ENCODE assay signal across 7 cellular contexts in genomic region chr17:7613769-7614421, GRCh38. TPM values are rescaled to one million over a fixed set of nuclear protein-coding genes. Genes with fewer than 3 reads are reported as not detected.
DNase-seq lines count a peak whose midpoint lies in the region; ATAC-seq and TF ChIP-seq lines count a peak whose summit lies in the region.

No MANE protein-coding gene starts in this region.

- peak overlapping the region; percentile 93 for H3K4me3 Mint-ChIP-seq in nephron progenitor cell

- no peak for TF ChIP-seq CTCF in nephron progenitor cell (IDR thresholded peaks at IDR 0.05)

- H3K27me3 ChIP-seq in ectodermal cell (ENCODE audit: control insufficient read depth, insufficient read depth, low read length, poor library complexity, severe bottlenecking) = no peaks in the 10 kb centered on the region

- no peaks in the 10 kb centered on the region for H3K9me3 Mint-ChIP-seq in nephron progenitor cell

- ATAC-seq in GM21576 (IDR thresholded peaks at IDR 0.05; ENCODE audit: unreplicated experiment) (peak; percentile 1), GM21447 (IDR thresholded peaks at IDR 0.05; ENCODE audit: unreplicated experiment) (no peak)

- H3K9me3 ChIP-seq in ectodermal cell (ENCODE audit: control insufficient read depth, low read length) = no peaks in the 10 kb centered on the region

- peaks cover 21% of the 10 kb centered on the region for H3K36me3 Mint-ChIP-seq in nephron progenitor cell (ENCODE audit: low read depth)

- peaks cover 10% of the 10 kb centered on the region for H3K27me3 Mint-ChIP-seq in nephron progenitor cell (ENCODE audit: low read depth, poor library complexity)

- DNase-seq in OCI-M1 (lab: John Stamatoyannopoulos, UW) (peak; percentile 32), nephron progenitor cell (no peak), H4 (ENCODE audit: low spot score) (no peak), cortex of kidney (lab: John Stamatoyannopoulos, UW) (no peak)

- H3K4me3 ChIP-seq in ectodermal cell (ENCODE audit: insufficient read depth, low read depth, low read length) = peak overlapping the region; percentile 53

- peak overlapping the region; percentile 72 for H3K27ac ChIP-seq in ectodermal cell (ENCODE audit: insufficient read depth, low read depth, low read length, poor library complexity, severe bottlenecking)

- peaks cover 40% of the 10 kb centered on the region for H3K4me1 Mint-ChIP-seq in nephron progenitor cell

- 9 to 11% methylated on average over 19 of the region's 19 CpGs for WGBS in ectodermal cell, 2 experiments

- peaks cover 6% of the 10 kb centered on the region for H3K4me1 ChIP-seq in ectodermal cell (ENCODE audit: control insufficient read depth, insufficient read depth, low read length)

- H3K36me3 ChIP-seq in ectodermal cell (ENCODE audit: control insufficient read depth, insufficient read depth, low read length) = no peaks in the 10 kb centered on the region

- H3K27ac Mint-ChIP-seq in nephron progenitor cell = peak overlapping the region; percentile 98

RNA-seq across cellular contexts. Expression of gene FXR2, which starts 0.8 kb away (rescaled TPM):
- 50.0 TPM for polyA plus RNA-seq in ectodermal cell (2013, experiment 1 of 4)
- 52.5 TPM for polyA plus RNA-seq in ectodermal cell (2013, experiment 2 of 4)
- polyA plus RNA-seq in ectodermal cell (2013, experiment 3 of 4) = 32.9 TPM
- 41.1 TPM for polyA plus RNA-seq in ectodermal cell (2013, experiment 4 of 4)
- 11.4 and 16.5 TPM in 2 replicates for total RNA-seq in H4 (2014; rRNA removed; shearing (Covaris generic))

RNA-seq across cellular contexts. Expression of gene SAT2, which starts 13.7 kb away (rescaled TPM):
- 55.5 TPM for polyA plus RNA-seq in ectodermal cell (2013, experiment 1 of 4)
- polyA plus RNA-seq in ectodermal cell (2013, experiment 2 of 4) = 53.8 TPM
- 52.0 TPM for polyA plus RNA-seq in ectodermal cell (2013, experiment 3 of 4)
- polyA plus RNA-seq in ectodermal cell (2013, experiment 4 of 4) = 65.9 TPM
- total RNA-seq in H4 (2014; rRNA removed; shearing (Covaris generic)) = 39.6 and 45.6 TPM in 2 replicates

RNA-seq across cellular contexts. Expression of gene SHBG, which starts 16.0 kb away (rescaled TPM):
- polyA plus RNA-seq in ectodermal cell (2013, experiment 1 of 4) = 0.93 TPM
- 1.3 TPM for polyA plus RNA-seq in ectodermal cell (2013, experiment 2 of 4)
- 1.4 TPM for polyA plus RNA-seq in ectodermal cell (2013, experiment 3 of 4)
- polyA plus RNA-seq in ectodermal cell (2013, experiment 4 of 4) = 1.0 TPM
- not detected in 2 replicates for total RNA-seq in H4 (2014; rRNA removed; shearing (Covaris generic))

RNA-seq across cellular contexts. Expression of gene SOX15, which starts 24.0 kb away (rescaled TPM):
- 9.3 TPM for polyA plus RNA-seq in ectodermal cell (2013, experiment 1 of 4)
- polyA plus RNA-seq in ectodermal cell (2013, experiment 2 of 4) = 16.2 TPM
- 6.7 TPM for polyA plus RNA-seq in ectodermal cell (2013, experiment 3 of 4)
- 9.2 TPM for polyA plus RNA-seq in ectodermal cell (2013, experiment 4 of 4)
- not detected in 2 replicates for total RNA-seq in H4 (2014; rRNA removed; shearing (Covaris generic))

RNA-seq across cellular contexts. Expression of gene MPDU1, which starts 30.2 kb away (rescaled TPM):
- 78.2 TPM for polyA plus RNA-seq in ectodermal cell (2013, experiment 1 of 4)
- polyA plus RNA-seq in ectodermal cell (2013, experiment 2 of 4) = 86.0 TPM
- polyA plus RNA-seq in ectodermal cell (2013, experiment 3 of 4) = 49.9 TPM
- polyA plus RNA-seq in ectodermal cell (2013, experiment 4 of 4) = 64.9 TPM
- total RNA-seq in H4 (2014; rRNA removed; shearing (Covaris generic)) = 146 and 193 TPM in 2 replicates
